Comparison of ENCODE assay signal across 10 cellular contexts in genomic region chr6:28125396-28125795, GRCh38. TPM values are rescaled to one million over a fixed set of nuclear protein-coding genes. Genes with fewer than 3 reads are reported as not detected.
DNase-seq lines count a peak whose midpoint lies in the region; ATAC-seq and TF ChIP-seq lines count a peak whose summit lies in the region.
"Had no signal": no experiment of that assay in that cellular context is flagged by ENCODE, and none has a peak within 500 bp of the region (broad histone marks: within the 10 kb centered on the region; RNA-seq: fewer than 3 reads in every experiment).

No MANE protein-coding gene starts in this region.

- H3K9me2 ChIP-seq in SU-DHL-6 (replicated peaks; ENCODE audit: insufficient read depth, low read length): no peaks in the 10 kb centered on the region

- peaks cover 55% of the 10 kb centered on the region for H3K36me3 ChIP-seq in left ventricle myocardium inferior
- peaks cover 42% of the 10 kb centered on the region; the same call in 1 of the 2 replicates for H3K36me3 ChIP-seq in SU-DHL-6 (ENCODE audit: low read length)
- H3K36me3 ChIP-seq in iPS-15b (ENCODE audit: control insufficient read depth, insufficient read depth, low read length): no peaks in the 10 kb centered on the region
- H3K36me3 ChIP-seq in thoracic aorta: peaks cover 17% of the 10 kb centered on the region

- ATAC-seq in thoracic aorta (ENCODE audit: insufficient number of reproducible peaks, low FRiP score, low read depth): no peak
- ATAC-seq in GM21825 (IDR thresholded peaks at IDR 0.05; ENCODE audit: unreplicated experiment): no peak

- no peak overlapping the region for H2AFZ ChIP-seq in SU-DHL-6 (ENCODE audit: low read depth, low read length, severe bottlenecking)

- intact Hi-C loops in left ventricle myocardium inferior (cut with micrococcal nuclease): no loop called here
- intact Hi-C loops in cardiac septum (cut with DNase I): no loop called here

- peak overlapping the region; percentile 63 for H3K9ac ChIP-seq in SU-DHL-6 (ENCODE audit: low read length)
- H3K9ac ChIP-seq in iPS-15b (ENCODE audit: low read depth, low read length): no peak overlapping the region

- DNase-seq in left ventricle myocardium inferior (no peak), cardiac septum (ENCODE audit: low spot score) (no peak), thoracic aorta (ENCODE audit: low spot score) (no peak), NCI-H748 treated with DMSO at 0.1 percent for 48 hours (lab: John Stamatoyannopoulos, UW) (no peak), NCI-H510A treated with DMSO at 0.1 percent for 48 hours (lab: John Stamatoyannopoulos, UW) (no peak)
- DNase-seq: COR-L47, NCI-H69 had no signal

- H3K79me2 ChIP-seq in SU-DHL-6 (ENCODE audit: insufficient read depth, low read length): peaks cover 73% of the 10 kb centered on the region

- H3K9me3 ChIP-seq in left ventricle myocardium inferior (replicated peaks): no peaks in the 10 kb centered on the region
- H3K9me3 ChIP-seq in SU-DHL-6 (ENCODE audit: insufficient read depth, low read length): no peaks in the 10 kb centered on the region
- no peaks in the 10 kb centered on the region for H3K9me3 ChIP-seq in iPS-15b (ENCODE audit: control insufficient read depth, insufficient read depth, low read length)
- no peaks in the 10 kb centered on the region for H3K9me3 ChIP-seq in thoracic aorta

- peak overlapping the region; percentile 74 for H3K4me2 ChIP-seq in SU-DHL-6 (ENCODE audit: low read depth, low read length, poor library complexity, severe bottlenecking)

- TF ChIP-seq CTCF in left ventricle myocardium inferior (IDR thresholded peaks at IDR 0.05; ENCODE audit: borderline replicate concordance) (no peak), SU-DHL-6 (IDR thresholded peaks at IDR 0.05; ENCODE audit: insufficient read depth, low read length, poor library complexity, severe bottlenecking) (no peak), thoracic aorta (IDR thresholded peaks at IDR 0.05) (no peak)

- H3K4me3 ChIP-seq in left ventricle myocardium inferior (peak overlapping the region; percentile 74), SU-DHL-6 (ENCODE audit: insufficient read depth, low read length, poor library complexity, severe bottlenecking) (peak overlapping the region; percentile 71), iPS-15b (ENCODE audit: low read depth, low read length) (peak overlapping the region; percentile 92), thoracic aorta (peak overlapping the region; percentile 71)

- H3F3A ChIP-seq in SU-DHL-6 (ENCODE audit: insufficient read depth): peaks cover 14% of the 10 kb centered on the region; the same call in 1 of the 2 replicates

- H3K4me1 ChIP-seq in left ventricle myocardium inferior (peaks cover 52% of the 10 kb centered on the region), iPS-15b (ENCODE audit: control insufficient read depth, insufficient read depth, low read length) (no peaks in the 10 kb centered on the region), thoracic aorta (ENCODE audit: control insufficient read depth in 1 of 2, low read depth in 2 of 2) (peaks cover 2 to 16% of the 10 kb centered on the region in 2 donors)

- 0 out of 2 replicates have a peak, but pooled peaks cover 4% of the 10 kb centered on the region for H4K20me1 ChIP-seq in SU-DHL-6 (ENCODE audit: low read depth, low read length)

- no peak overlapping the region for H3K27ac ChIP-seq in left ventricle myocardium inferior (replicated peaks)
- peak overlapping the region; percentile 34 for H3K27ac ChIP-seq in SU-DHL-6 (ENCODE audit: low read depth, low read length)
- H3K27ac ChIP-seq in thoracic aorta: no peak overlapping the region

- H3K27me3 ChIP-seq in left ventricle myocardium inferior (ENCODE audit: low read depth) (no peaks in the 10 kb centered on the region), SU-DHL-6 (ENCODE audit: low read length) (no peaks in the 10 kb centered on the region), iPS-15b (ENCODE audit: control insufficient read depth, insufficient read depth, low read length) (no peaks in the 10 kb centered on the region), thoracic aorta (replicated peaks; ENCODE audit: insufficient read depth) (no peaks in the 10 kb centered on the region)

RNA-seq across cellular contexts. Expression of gene ZSCAN16, which starts 1.0 kb away (rescaled TPM):
- total RNA-seq in left ventricle myocardium inferior (2.1 TPM), cardiac septum (1.9 TPM), thoracic aorta (1 to 10 TPM in 1 of 2 donors, under 1 TPM in 1; 0.81 to 2.5 TPM)

RNA-seq across cellular contexts. Expression of gene ZKSCAN8, which starts 16.3 kb away (rescaled TPM):
- total RNA-seq in left ventricle myocardium inferior (11.2 TPM), cardiac septum (15.7 TPM), thoracic aorta (10 to 100 TPM; 19.2 to 36.2 TPM)

RNA-seq across cellular contexts. Expression of gene ZNF165, which starts 45.0 kb away (rescaled TPM):
- total RNA-seq in left ventricle myocardium inferior (0.55 TPM), cardiac septum (0.13 TPM), thoracic aorta (under 1 TPM in 1 of 2 donors, not detected in 1; 0.56 TPM)
